In the genomic region with DNA sequence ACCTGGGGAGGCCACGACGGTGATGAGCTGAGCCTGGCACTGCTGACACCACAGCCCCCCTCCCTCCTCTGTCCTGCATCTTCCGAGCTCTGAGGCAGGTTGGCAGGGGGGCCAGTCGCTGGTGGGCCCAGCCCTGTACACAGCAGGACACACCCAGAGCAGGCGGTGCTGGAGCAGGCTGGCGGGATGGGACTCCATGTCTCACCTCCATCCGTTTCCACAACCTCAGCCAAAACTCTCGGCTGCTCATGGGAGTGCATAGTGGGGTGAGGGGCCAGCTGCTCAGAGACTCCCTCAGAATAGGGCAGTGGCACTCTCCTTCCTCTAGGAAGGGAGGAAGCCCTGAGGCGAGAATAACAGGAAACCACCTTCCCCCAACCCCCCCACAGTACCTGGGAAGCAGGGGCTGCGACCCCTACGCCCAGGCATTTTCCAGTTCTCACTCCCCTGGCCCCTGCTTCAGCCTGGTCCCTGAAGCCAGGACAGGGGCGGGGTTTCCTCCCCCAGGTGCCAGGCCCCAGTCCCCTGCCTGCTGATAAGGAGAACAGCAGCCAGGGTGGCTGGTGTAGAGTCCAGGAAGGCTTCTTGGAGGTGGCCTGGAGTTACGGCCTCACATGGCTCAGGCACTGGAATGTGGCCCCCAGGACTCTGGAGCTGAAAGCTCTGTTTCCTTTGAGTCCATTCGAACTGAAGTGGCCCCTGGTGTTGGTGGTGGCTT, we compare ENCODE assay signal across 10 cellular contexts. TPM values are rescaled to one million over a fixed set of nuclear protein-coding genes. Genes with fewer than 3 reads are reported as not detected.
DNase-seq lines count a peak whose midpoint lies in the region; ATAC-seq and TF ChIP-seq lines count a peak whose summit lies in the region.
"Had no signal": no experiment of that assay in that cellular context is flagged by ENCODE, and none has a peak within 500 bp of the region (broad histone marks: within the 10 kb centered on the region; RNA-seq: fewer than 3 reads in every experiment).

No MANE protein-coding gene starts in this region.

- H3K27me3 ChIP-seq in endodermal cell (ENCODE audit: control insufficient read depth, insufficient read depth, low read length, poor library complexity, severe bottlenecking): no peaks in the 10 kb centered on the region
- H3K27me3 ChIP-seq in naive thymus-derived CD4-positive, alpha-beta T cell (ENCODE audit: control insufficient read depth in 2 of 2, insufficient read depth in 2 of 2, low read length in 2 of 2): no peaks in the 10 kb centered on the region

- H3K27ac ChIP-seq in endodermal cell (ENCODE audit: low read depth, low read length): no peak overlapping the region
- H3K27ac ChIP-seq in naive thymus-derived CD4-positive, alpha-beta T cell (ENCODE audit: low read depth, low read length): peak overlapping the region; percentile 92

- TF ChIP-seq CTCF in AG10803 (conservative IDR thresholded peaks at IDR 0.05; ENCODE audit: low read length): no peak
- TF ChIP-seq CTCF in endodermal cell (conservative IDR thresholded peaks at IDR 0.05): peak; percentile 41

- H3K4me1 ChIP-seq in endodermal cell (ENCODE audit: control insufficient read depth, insufficient read depth, low read length): peaks cover 7% of the 10 kb centered on the region
- H3K4me1 ChIP-seq in naive thymus-derived CD4-positive, alpha-beta T cell (ENCODE audit: control insufficient read depth in 2 of 2, insufficient read depth in 2 of 2, low read length in 2 of 2): peaks cover 14 to 36% of the 10 kb centered on the region in 2 donors

- H3K4me3 ChIP-seq in AG10803 (ENCODE audit: low read length): no peak overlapping the region
- H3K4me3 ChIP-seq in endodermal cell (ENCODE audit: low read length): no peak overlapping the region
- peak overlapping the region; percentile 6 for H3K4me3 ChIP-seq in naive thymus-derived CD4-positive, alpha-beta T cell (ENCODE audit: low read length)

- H3K9me3 ChIP-seq in endodermal cell (ENCODE audit: control insufficient read depth, low read length): no peaks in the 10 kb centered on the region
- no peaks in the 10 kb centered on the region for H3K9me3 ChIP-seq in naive thymus-derived CD4-positive, alpha-beta T cell (ENCODE audit: control insufficient read depth in 2 of 3, low read length in 3 of 3)

- no peaks in the 10 kb centered on the region for H3K36me3 Mint-ChIP-seq in endodermal cell (ENCODE audit: low read depth)
- H3K36me3 Mint-ChIP-seq in naive thymus-derived CD4-positive, alpha-beta T cell: no peaks in the 10 kb centered on the region

- H3K27ac Mint-ChIP-seq in endodermal cell: no peak overlapping the region
- H3K27ac Mint-ChIP-seq in naive thymus-derived CD4-positive, alpha-beta T cell: peak overlapping the region; percentile 29 to 98 (median 80)
- H3K27ac Mint-ChIP-seq: activated CD4-positive, alpha-beta T cell treated with anti-CD3 and anti-CD28 coated beads, Interleukin-2, amount 10 ng/mL, durations not matched to agents 24 days and 14 days had no signal

- peaks cover 19% of the 10 kb centered on the region for H3K27me3 Mint-ChIP-seq in endodermal cell (ENCODE audit: insufficient read depth)
- no peaks in the 10 kb centered on the region for H3K27me3 Mint-ChIP-seq in naive thymus-derived CD4-positive, alpha-beta T cell
- H3K27me3 Mint-ChIP-seq: activated CD4-positive, alpha-beta T cell treated with anti-CD3 and anti-CD28 coated beads, Interleukin-2, amount 10 ng/mL, durations not matched to agents 24 days and 14 days had no signal

- ATAC-seq in naive thymus-derived CD4-positive, alpha-beta T cell: no peak

- POLR2A ChIA-PET in naive thymus-derived CD4-positive, alpha-beta T cell (lab: Charles Lee): interaction anchor here (0.6 to 8.3 kb wide), 6 partner anchors 13 to 296 kb away, joined by 3 to 109 read pairs (median 4); partner anchors contain the start of genes GJC2 and GUK1

- WGBS in endodermal cell (ENCODE audit: insufficient coverage in 1 of 2, insufficient read length in 1 of 2), 2 experiments: 81 to 89% methylated on average over 6 to 14 of the region's 14 CpGs

- H3K4me1 Mint-ChIP-seq in endodermal cell: peaks cover 6% of the 10 kb centered on the region
- peaks cover 7 to 43% (median 28%) of the 10 kb centered on the region in 7 donors for H3K4me1 Mint-ChIP-seq in naive thymus-derived CD4-positive, alpha-beta T cell

- intact Hi-C loops in naive thymus-derived CD4-positive, alpha-beta T cell (cut with micrococcal nuclease): loop anchor here in 1 of 2 donors (10.0 kb wide), 1 partner anchor 1182 kb away; the partner anchor contains the start of gene CCSAP

- H3K36me3 ChIP-seq in endodermal cell (ENCODE audit: control insufficient read depth, insufficient read depth, low read length): no peaks in the 10 kb centered on the region
- no peaks in the 10 kb centered on the region for H3K36me3 ChIP-seq in naive thymus-derived CD4-positive, alpha-beta T cell (ENCODE audit: control insufficient read depth in 2 of 3, insufficient read depth in 3 of 3, low read length in 3 of 3)

- H3K9me3 Mint-ChIP-seq in endodermal cell: no peaks in the 10 kb centered on the region
- H3K9me3 Mint-ChIP-seq in naive thymus-derived CD4-positive, alpha-beta T cell: peaks cover 0 to 2% (median 0%) of the 10 kb centered on the region in 11 donors
- H3K9me3 Mint-ChIP-seq: activated CD4-positive, alpha-beta T cell treated with anti-CD3 and anti-CD28 coated beads, Interleukin-2, amount 10 ng/mL, durations not matched to agents 24 days and 14 days had no signal

- no peak overlapping the region for H3K4me3 Mint-ChIP-seq in endodermal cell
- H3K4me3 Mint-ChIP-seq in naive thymus-derived CD4-positive, alpha-beta T cell: peak overlapping the region in 4 of 10 donors; percentile 17 to 70 (median 45)
- H3K4me3 Mint-ChIP-seq: activated CD4-positive, alpha-beta T cell treated with anti-CD3 and anti-CD28 coated beads, Interleukin-2, amount 10 ng/mL, durations not matched to agents 24 days and 14 days had no signal

- no peak overlapping the region for H3K9ac ChIP-seq in endodermal cell (ENCODE audit: extremely low read depth, low read length, poor library complexity, severe bottlenecking)

- CTCF ChIA-PET in naive thymus-derived CD4-positive, alpha-beta T cell (lab: Charles Lee): interaction anchor here (0.9 to 1.4 kb wide), 2 partner anchors 10 to 18 kb away, joined by 3 to 5 read pairs; no protein-coding TSS in a partner anchor

- DNase-seq in AG10803 (ENCODE audit: low read depth): peak; percentile 34
- peak; percentile 73 for DNase-seq in NCI-H226
- DNase-seq in endodermal cell: peak; percentile 73
- peak in 2 of 9 donors; percentile 34 to 43 for DNase-seq in naive thymus-derived CD4-positive, alpha-beta T cell
- DNase-seq in NCI-H146 treated with DMSO at 0.1 percent for 48 hours (lab: John Stamatoyannopoulos, UW; ENCODE audit: unreplicated experiment): no peak
- DNase-seq in NCI-H2196 (lab: John Stamatoyannopoulos, UW; ENCODE audit: unreplicated experiment): no peak
- DNase-seq in GM19238 (ENCODE audit: insufficient read length, low spot score): no peak
- DNase-seq in NOMO-1 (lab: John Stamatoyannopoulos, UW; ENCODE audit: unreplicated experiment in 2 of 2): no peak
- DNase-seq: activated CD4-positive, alpha-beta T cell treated with anti-CD3 and anti-CD28 coated beads, Interleukin-2, amount 10 ng/mL, durations not matched to agents 24 days and 14 days; cortex of kidney had no signal

RNA-seq across cellular contexts. Expression of gene IBA57, which starts 3.2 kb away (rescaled TPM):
- 1 to 10 TPM; 6.8 to 7.7 TPM for total RNA-seq in endodermal cell
- 3.3 TPM for polyA plus RNA-seq in endodermal cell (2013, experiment 1 of 2)
- 4.1 TPM for polyA plus RNA-seq in endodermal cell (2013, experiment 2 of 2)
- 10 to 100 TPM in 4 of 5 experiments, 1 to 10 TPM in 1; 9.3 to 17.1 (median 10.9) TPM for total RNA-seq in naive thymus-derived CD4-positive, alpha-beta T cell
- 1 to 10 TPM; 5.4 to 5.6 TPM for polyA plus RNA-seq in naive thymus-derived CD4-positive, alpha-beta T cell

RNA-seq across cellular contexts. Expression of gene GJC2, which starts 12.7 kb away (rescaled TPM):
- total RNA-seq in endodermal cell: under 1 TPM; 0.53 to 0.60 TPM
- 0.71 TPM for polyA plus RNA-seq in endodermal cell (2013, experiment 1 of 2)
- polyA plus RNA-seq in endodermal cell (2013, experiment 2 of 2): 0.37 TPM
- total RNA-seq in naive thymus-derived CD4-positive, alpha-beta T cell: 1 to 10 TPM in 2 of 5 experiments, under 1 TPM in 3; 0.70 to 3.3 (median 0.94) TPM
- not detected for polyA plus RNA-seq in naive thymus-derived CD4-positive, alpha-beta T cell

RNA-seq across cellular contexts. Expression of gene GUK1, which starts 22.4 kb away (rescaled TPM):
- 100 to 1,000 TPM; 110 to 112 TPM for total RNA-seq in endodermal cell
- polyA plus RNA-seq in endodermal cell (2013, experiment 1 of 2): 121 TPM
- 115 TPM for polyA plus RNA-seq in endodermal cell (2013, experiment 2 of 2)
- 100 to 1,000 TPM; 145 to 309 (median 279) TPM for total RNA-seq in naive thymus-derived CD4-positive, alpha-beta T cell
- polyA plus RNA-seq in naive thymus-derived CD4-positive, alpha-beta T cell: 100 to 1,000 TPM; 278 to 315 TPM

RNA-seq across cellular contexts. Expression of gene OBSCN, which starts 45.4 kb away (rescaled TPM):
- total RNA-seq in endodermal cell: 10 to 100 TPM; 53.7 to 68.9 TPM
- 17.7 TPM for polyA plus RNA-seq in endodermal cell (2013, experiment 1 of 2)
- polyA plus RNA-seq in endodermal cell (2013, experiment 2 of 2): 15.0 TPM
- 100 to 1,000 TPM in 3 of 5 experiments, 10 to 100 TPM in 2; 27.4 to 132 (median 110) TPM for total RNA-seq in naive thymus-derived CD4-positive, alpha-beta T cell
- polyA plus RNA-seq in naive thymus-derived CD4-positive, alpha-beta T cell: 1 to 10 TPM; 1.3 to 3.8 TPM

RNA-seq across cellular contexts. Expression of gene MRPL55, which starts 53.3 kb away (rescaled TPM):
- total RNA-seq in endodermal cell: 10 to 100 TPM; 57.6 to 66.7 TPM
- 72.3 TPM for polyA plus RNA-seq in endodermal cell (2013, experiment 1 of 2)
- polyA plus RNA-seq in endodermal cell (2013, experiment 2 of 2): 52.9 TPM
- total RNA-seq in naive thymus-derived CD4-positive, alpha-beta T cell: 10 to 100 TPM; 34.3 to 79.3 (median 65.2) TPM
- 100 to 1,000 TPM; 132 to 149 TPM for polyA plus RNA-seq in naive thymus-derived CD4-positive, alpha-beta T cell

Comparison
In these comparisons a context has a peak if more than half of its experiments do, and no peak if none do; other contexts are left out.
1. DNase-seq: peak in AG10803 (single experiment), NCI-H226 (single experiment) and endodermal cell (single experiment); none in NCI-H146 treated with DMSO at 0.1 percent for 48 hours (single experiment), NCI-H2196 (single experiment), GM19238 (single experiment) and NOMO-1 (0 of 2).